ENCODE assay signal across 8 cellular contexts in genomic region chrX:46837543-46838481, GRCh38.
DNase-seq lines count a peak whose midpoint lies in the region; ATAC-seq, FAIRE-seq and TF ChIP-seq lines count a peak whose summit lies in the region.

No MANE protein-coding gene starts in this region.

- ATAC-seq in activated naive CD8-positive, alpha-beta T cell treated with anti-CD3 and anti-CD28 coated beads, Interleukin-2, amount 50 U/mL, for 24 hours: peak; percentile 56

- H3K4me3 Mint-ChIP-seq in activated naive CD8-positive, alpha-beta T cell treated with anti-CD3 and anti-CD28 coated beads, Interleukin-2, amount 50 U/mL, for 24 hours: peak overlapping the region; percentile 93

- H3K4me1 Mint-ChIP-seq in activated naive CD8-positive, alpha-beta T cell treated with anti-CD3 and anti-CD28 coated beads, Interleukin-2, amount 50 U/mL, for 24 hours: peaks cover 26% of the 10 kb centered on the region

- peaks cover 0 to 3% (median 0%) of the 10 kb centered on the region in 5 donors for H3K9me3 ChIP-seq in subcutaneous abdominal adipose tissue (ENCODE audit: control insufficient read depth in 5 of 5, low read length in 5 of 5)

- peak; percentile 90 for FAIRE-seq in islet of Langerhans (lab: Jason Lieb, UNC)

- H3K9me3 Mint-ChIP-seq in activated naive CD8-positive, alpha-beta T cell treated with anti-CD3 and anti-CD28 coated beads, Interleukin-2, amount 50 U/mL, for 24 hours: no peaks in the 10 kb centered on the region

- peak overlapping the region; percentile 65 to 78 (median 69) for H3K9ac ChIP-seq in subcutaneous abdominal adipose tissue (ENCODE audit: low read length in 5 of 5)

- H3K27me3 ChIP-seq in subcutaneous abdominal adipose tissue (ENCODE audit: control insufficient read depth in 5 of 5, insufficient read depth in 4 of 5, low read length in 5 of 5): no peaks in the 10 kb centered on the region

- H3K36me3 ChIP-seq in subcutaneous abdominal adipose tissue (ENCODE audit: control insufficient read depth in 5 of 5, insufficient read depth in 5 of 5, low read length in 5 of 5): no peaks in the 10 kb centered on the region

- DNase-seq in activated T-cell treated with anti-CD3 and anti-CD28 coated beads for 4 hours (peak; percentile 0), NB4 (ENCODE audit: low read depth) (peak; percentile 55), DMS79 (lab: John Stamatoyannopoulos, UW) (no peak), Ammon's horn (ENCODE audit: low spot score) (no peak)
- DNase-seq in activated T-cell treated with anti-CD3 and anti-CD28 coated beads, Interleukin-2, amount 50 U/mL, for 48 hours: no peak
- DNase-seq in activated naive CD8-positive, alpha-beta T cell treated with anti-CD3 and anti-CD28 coated beads, Interleukin-2, amount 50 U/mL, for 24 hours: no peak

- TF ChIP-seq POLR2A in NB4 (IDR thresholded peaks at IDR 0.05; ENCODE audit: extremely low read depth, insufficient read length): no peak

- H3K4me3 ChIP-seq in NB4 (ENCODE audit: low read depth, low read length) (peak overlapping the region; percentile 98), subcutaneous abdominal adipose tissue (ENCODE audit: low read depth in 1 of 5, low read length in 5 of 5) (peak overlapping the region; percentile 63 to 87 (median 75))

- peaks cover 0 to 11% (median 9%) of the 10 kb centered on the region in 5 donors for H3K4me1 ChIP-seq in subcutaneous abdominal adipose tissue (ENCODE audit: control insufficient read depth in 5 of 5, insufficient read depth in 5 of 5, low read length in 5 of 5)

- H3K27ac ChIP-seq in subcutaneous abdominal adipose tissue (ENCODE audit: low read depth, low read length): peak overlapping the region; percentile 86

- no peak for TF ChIP-seq CTCF in NB4 (IDR thresholded peaks at IDR 0.05; ENCODE audit: low read depth, low read length)

- H3K36me3 Mint-ChIP-seq in activated naive CD8-positive, alpha-beta T cell treated with anti-CD3 and anti-CD28 coated beads, Interleukin-2, amount 50 U/mL, for 24 hours (ENCODE audit: low read depth): no peaks in the 10 kb centered on the region

- H3K27me3 Mint-ChIP-seq in activated naive CD8-positive, alpha-beta T cell treated with anti-CD3 and anti-CD28 coated beads, Interleukin-2, amount 50 U/mL, for 24 hours: peaks cover 2% of the 10 kb centered on the region

- peak overlapping the region; percentile 84 for H3K27ac Mint-ChIP-seq in activated naive CD8-positive, alpha-beta T cell treated with anti-CD3 and anti-CD28 coated beads, Interleukin-2, amount 50 U/mL, for 24 hours

Comparison
In these comparisons a context has a peak if more than half of its experiments do, and no peak if none do; other contexts are left out.
1. DNase-seq: peak in activated T-cell treated with anti-CD3 and anti-CD28 coated beads for 4 hours (single experiment) and NB4 (single experiment); none in activated T-cell treated with anti-CD3 and anti-CD28 coated beads, Interleukin-2, amount 50 U/mL, for 48 hours (0 of 2), activated naive CD8-positive, alpha-beta T cell treated with anti-CD3 and anti-CD28 coated beads, Interleukin-2, amount 50 U/mL, for 24 hours (single experiment), DMS79 (single experiment) and Ammon's horn (single experiment).